ENCODE assay signal across 18 cellular contexts in the genomic region with DNA sequence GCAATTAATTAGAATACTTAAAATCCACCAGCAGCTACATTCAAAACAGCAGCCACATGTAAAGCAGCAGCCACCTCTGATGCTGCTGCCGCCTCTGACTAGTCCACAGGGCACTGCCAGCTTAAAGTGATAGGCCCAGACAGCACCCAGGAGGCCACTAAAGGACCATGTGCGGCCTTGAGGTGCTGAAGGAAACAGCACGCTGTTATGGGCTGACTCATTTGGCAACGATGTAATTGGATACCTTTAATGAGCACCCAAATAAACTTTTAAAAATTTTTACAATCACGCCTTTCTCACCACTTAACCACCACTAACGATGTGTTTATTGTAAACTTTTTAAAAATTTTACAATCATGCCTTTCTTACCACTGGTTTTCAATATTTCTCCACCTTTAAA.
DNase-seq lines count a peak whose midpoint lies in the region; ATAC-seq, FAIRE-seq and TF ChIP-seq lines count a peak whose summit lies in the region.
"Had no signal": no experiment of that assay in that cellular context is flagged by ENCODE, and none has a peak within 500 bp of the region (broad histone marks: within the 10 kb centered on the region; RNA-seq: fewer than 3 reads in every experiment).

No MANE protein-coding gene starts in this region.

- CTCF ChIA-PET in HEK293 (lab: Yijun Ruan, JAX) = interaction anchor here (0.9 to 1.5 kb wide), 3 partner anchors 66 to 322 kb away, joined by 4 to 7 read pairs (median 6); no protein-coding TSS in a partner anchor

- peak; percentile 58 for FAIRE-seq in keratinocyte (lab: Jason Lieb, UNC)

- H3K27ac ChIP-seq in HEK293 (ENCODE audit: extremely low read depth, low read depth, low read length) (no peak overlapping the region), keratinocyte (ENCODE audit: control insufficient read depth, insufficient read depth, low read length) (no peak overlapping the region)
- H3K27ac ChIP-seq: ascending aorta, gastrocnemius medialis, thoracic aorta had no signal

- H3K9me3 Mint-ChIP-seq in nephron progenitor cell = peaks cover 4% of the 10 kb centered on the region

- dilution Hi-C loops in keratinocyte (cut with MboI; ENCODE audit: extremely low pct_ligation_motif_present, low sequenced_read_pairs) = no loop called here

- H3K9me1 ChIP-seq in keratinocyte (ENCODE audit: control insufficient read depth, extremely low read depth, insufficient read depth, low read length) = no peaks in the 10 kb centered on the region

- H3K36me3 ChIP-seq in HEK293 (ENCODE audit: control insufficient read depth in 2 of 2, insufficient read depth in 1 of 2, low read length in 2 of 2) = no peaks in the 10 kb centered on the region
- no peaks in the 10 kb centered on the region for H3K36me3 ChIP-seq in keratinocyte (ENCODE audit: control insufficient read depth in 2 of 2, extremely low read depth in 1 of 2, insufficient read depth in 2 of 2, low read length in 2 of 2)
- H3K36me3 ChIP-seq: ascending aorta, gastrocnemius medialis, thoracic aorta had no signal

- DNase-seq in AG10803 (ENCODE audit: low read depth) (peak; percentile 27), SW480 (ENCODE audit: low spot score) (peak; percentile 72), keratinocyte (ENCODE audit: low read depth, low spot score) (no peak), nephron progenitor cell (no peak), NCI-H2171 treated with DMSO at 0.1 percent for 48 hours (lab: John Stamatoyannopoulos, UW) (no peak)
- no peak for DNase-seq in activated effector memory CD4-positive, alpha-beta T cell treated with Interleukin-2 at 50 U/mL for 16 hours
- DNase-seq: activated CD4-positive, alpha-beta T cell treated with anti-CD3 and anti-CD28 coated beads, Interleukin-2, amount 50 U/mL, for 4 hours; effector memory CD4-positive, alpha-beta T cell; gastrocnemius medialis; immature natural killer cell; NCI-H1105 treated with DMSO at 0.1 percent for 48 hours; NCI-H69; T-helper 9 cell had no signal

- H3K9me3 ChIP-seq in HEK293 (ENCODE audit: control insufficient read depth, insufficient read depth, low read depth, low read length) (no peaks in the 10 kb centered on the region), keratinocyte (ENCODE audit: control insufficient read depth, low read depth, low read length) (no peaks in the 10 kb centered on the region)
- H3K9me3 ChIP-seq: ascending aorta, gastrocnemius medialis, thoracic aorta had no signal

- no peak overlapping the region for H2AFZ ChIP-seq in keratinocyte (ENCODE audit: control insufficient read depth, low read length)

- POLR2A ChIA-PET in HEK293 (lab: Yijun Ruan, JAX) = interaction anchor here (0.5 kb wide), 1 partner anchor 511 kb away, joined by 3 read pairs; no protein-coding TSS in a partner anchor

- no peak overlapping the region for H3K4me2 ChIP-seq in keratinocyte (ENCODE audit: control insufficient read depth, extremely low read depth, insufficient read depth, low read depth, low read length)

- H3K79me2 ChIP-seq in keratinocyte (ENCODE audit: control insufficient read depth, insufficient read depth, low read length) = no peaks in the 10 kb centered on the region

- H3K36me3 Mint-ChIP-seq in nephron progenitor cell (ENCODE audit: low read depth) = no peaks in the 10 kb centered on the region
- H3K36me3 Mint-ChIP-seq: immature natural killer cell had no signal

- no peaks in the 10 kb centered on the region for H3K27me3 ChIP-seq in keratinocyte (ENCODE audit: control insufficient read depth, extremely low read depth, insufficient read depth, low read length)
- H3K27me3 ChIP-seq: ascending aorta, gastrocnemius medialis had no signal

- no peaks in the 10 kb centered on the region for H4K20me1 ChIP-seq in keratinocyte (ENCODE audit: control insufficient read depth, extremely low read depth, insufficient read depth, low read length)

- H3K4me1 ChIP-seq in HEK293 (ENCODE audit: control insufficient read depth, insufficient read depth, low read length) (peaks cover 9% of the 10 kb centered on the region), keratinocyte (ENCODE audit: control insufficient read depth, extremely low read depth, insufficient read depth, low read length) (no peaks in the 10 kb centered on the region)
- H3K4me1 ChIP-seq: gastrocnemius medialis had no signal

- H3K4me1 Mint-ChIP-seq in nephron progenitor cell = peaks cover 13% of the 10 kb centered on the region
- H3K4me1 Mint-ChIP-seq: B cell, immature natural killer cell had no signal

- no peak for ATAC-seq in GM21786 (IDR thresholded peaks at IDR 0.05; ENCODE audit: unreplicated experiment)
- ATAC-seq: gastrocnemius medialis had no signal

- no peak overlapping the region for H3K27ac Mint-ChIP-seq in nephron progenitor cell
- H3K27ac Mint-ChIP-seq: B cell, immature natural killer cell had no signal

- no peak overlapping the region for H3K4me3 Mint-ChIP-seq in nephron progenitor cell
- H3K4me3 Mint-ChIP-seq: B cell, immature natural killer cell had no signal

- H3K4me3 ChIP-seq in AG10803 (ENCODE audit: low read length) = no peak overlapping the region
- H3K4me3 ChIP-seq in HEK293 (ENCODE audit: low read depth, low read length) = no peak overlapping the region
- H3K4me3 ChIP-seq in keratinocyte (ENCODE audit: control insufficient read depth in 2 of 3, extremely low read depth in 1 of 3, insufficient read depth in 2 of 3, low read depth in 1 of 3, low read length in 3 of 3) = no peak overlapping the region
- H3K4me3 ChIP-seq: ascending aorta, gastrocnemius medialis, thoracic aorta had no signal

- no peak overlapping the region for H3K9ac ChIP-seq in keratinocyte (ENCODE audit: control insufficient read depth, extremely low read depth, insufficient read depth, low read length)

- TF ChIP-seq CTCF in AG10803 (conservative IDR thresholded peaks at IDR 0.05; ENCODE audit: low read length) = no peak
- TF ChIP-seq CTCF in HEK293 (tag by site-specific recombination; IDR thresholded peaks at IDR 0.05) = no peak
- TF ChIP-seq CTCF in keratinocyte (optimal IDR thresholded peaks at IDR 0.05 in 1 of 3, IDR thresholded peaks at IDR 0.05 in 1 of 3, conservative IDR thresholded peaks at IDR 0.05 in 1 of 3; ENCODE audit: extremely low read depth in 1 of 3, insufficient read depth in 2 of 3, low read length in 3 of 3) = peak in 1 of 3 experiments; percentile 25
- no peak for TF ChIP-seq CTCF in nephron progenitor cell (IDR thresholded peaks at IDR 0.05)

- H3K27me3 Mint-ChIP-seq in nephron progenitor cell (ENCODE audit: low read depth, poor library complexity) = peaks cover 5% of the 10 kb centered on the region
- H3K27me3 Mint-ChIP-seq: B cell had no signal

TF ChIP-seq in HEK293, 187 proteins besides CTCF, POLR2A, EP300 and RAD21 (continues in another document):
- TF ChIP-seq ZNF521 (tag by site-specific recombination; IDR thresholded peaks at IDR 0.05) (no peak), ZNF184 (tag by site-specific recombination; IDR thresholded peaks at IDR 0.05) (0 out of 2 replicates have a peak, but pooled peaks have one; percentile 15), ZNF214 (tag by site-specific recombination; IDR thresholded peaks at IDR 0.05; ENCODE audit: borderline replicate concordance) (no peak)
- TF ChIP-seq, protein P1, sequence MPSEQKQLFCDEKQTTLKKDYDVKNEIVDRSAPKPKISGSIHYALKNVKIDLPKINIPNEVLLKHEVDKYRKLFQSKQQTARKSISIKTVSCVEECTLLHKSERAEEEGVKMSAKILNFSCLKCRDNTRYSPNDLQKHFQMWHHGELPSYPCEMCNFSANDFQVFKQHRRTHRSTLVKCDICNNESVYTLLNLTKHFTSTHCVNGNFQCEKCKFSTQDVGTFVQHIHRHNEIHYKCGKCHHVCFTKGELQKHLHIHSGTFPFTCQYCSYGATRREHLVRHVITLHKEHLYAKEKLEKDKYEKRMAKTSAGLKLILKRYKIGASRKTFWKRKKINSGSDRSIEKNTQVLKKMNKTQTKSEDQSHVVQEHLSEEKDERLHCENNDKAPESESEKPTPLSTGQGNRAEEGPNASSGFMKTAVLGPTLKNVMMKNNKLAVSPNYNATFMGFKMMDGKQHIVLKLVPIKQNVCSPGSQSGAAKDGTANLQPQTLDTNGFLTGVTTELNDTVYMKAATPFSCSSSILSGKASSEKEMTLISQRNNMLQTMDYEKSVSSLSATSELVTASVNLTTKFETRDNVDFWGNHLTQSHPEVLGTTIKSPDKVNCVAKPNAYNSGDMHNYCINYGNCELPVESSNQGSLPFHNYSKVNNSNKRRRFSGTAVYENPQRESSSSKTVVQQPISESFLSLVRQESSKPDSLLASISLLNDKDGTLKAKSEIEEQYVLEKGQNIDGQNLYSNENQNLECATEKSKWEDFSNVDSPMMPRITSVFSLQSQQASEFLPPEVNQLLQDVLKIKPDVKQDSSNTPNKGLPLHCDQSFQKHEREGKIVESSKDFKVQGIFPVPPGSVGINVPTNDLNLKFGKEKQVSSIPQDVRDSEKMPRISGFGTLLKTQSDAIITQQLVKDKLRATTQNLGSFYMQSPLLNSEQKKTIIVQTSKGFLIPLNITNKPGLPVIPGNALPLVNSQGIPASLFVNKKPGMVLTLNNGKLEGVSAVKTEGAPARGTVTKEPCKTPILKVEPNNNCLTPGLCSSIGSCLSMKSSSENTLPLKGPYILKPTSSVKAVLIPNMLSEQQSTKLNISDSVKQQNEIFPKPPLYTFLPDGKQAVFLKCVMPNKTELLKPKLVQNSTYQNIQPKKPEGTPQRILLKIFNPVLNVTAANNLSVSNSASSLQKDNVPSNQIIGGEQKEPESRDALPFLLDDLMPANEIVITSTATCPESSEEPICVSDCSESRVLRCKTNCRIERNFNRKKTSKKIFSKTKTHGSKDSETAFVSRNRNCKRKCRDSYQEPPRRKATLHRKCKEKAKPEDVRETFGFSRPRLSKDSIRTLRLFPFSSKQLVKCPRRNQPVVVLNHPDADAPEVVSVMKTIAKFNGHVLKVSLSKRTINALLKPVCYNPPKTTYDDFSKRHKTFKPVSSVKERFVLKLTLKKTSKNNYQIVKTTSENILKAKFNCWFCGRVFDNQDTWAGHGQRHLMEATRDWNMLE (tag by site-specific recombination; conservative IDR thresholded peaks at IDR 0.05; ENCODE audit: low read depth) = no peak
- TF ChIP-seq, protein P2, sequence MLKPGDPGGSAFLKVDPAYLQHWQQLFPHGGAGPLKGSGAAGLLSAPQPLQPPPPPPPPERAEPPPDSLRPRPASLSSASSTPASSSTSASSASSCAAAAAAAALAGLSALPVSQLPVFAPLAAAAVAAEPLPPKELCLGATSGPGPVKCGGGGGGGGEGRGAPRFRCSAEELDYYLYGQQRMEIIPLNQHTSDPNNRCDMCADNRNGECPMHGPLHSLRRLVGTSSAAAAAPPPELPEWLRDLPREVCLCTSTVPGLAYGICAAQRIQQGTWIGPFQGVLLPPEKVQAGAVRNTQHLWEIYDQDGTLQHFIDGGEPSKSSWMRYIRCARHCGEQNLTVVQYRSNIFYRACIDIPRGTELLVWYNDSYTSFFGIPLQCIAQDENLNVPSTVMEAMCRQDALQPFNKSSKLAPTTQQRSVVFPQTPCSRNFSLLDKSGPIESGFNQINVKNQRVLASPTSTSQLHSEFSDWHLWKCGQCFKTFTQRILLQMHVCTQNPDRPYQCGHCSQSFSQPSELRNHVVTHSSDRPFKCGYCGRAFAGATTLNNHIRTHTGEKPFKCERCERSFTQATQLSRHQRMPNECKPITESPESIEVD (tag by site-specific recombination; IDR thresholded peaks at IDR 0.05) = peak; percentile 90

Comparison
In these comparisons a context has a peak if more than half of its experiments do, and no peak if none do; other contexts are left out.
1. DNase-seq: peak in AG10803 (single experiment) and SW480 (single experiment); none in keratinocyte (single experiment), nephron progenitor cell (single experiment), activated effector memory CD4-positive, alpha-beta T cell treated with Interleukin-2 at 50 U/mL for 16 hours (single experiment) and NCI-H2171 treated with DMSO at 0.1 percent for 48 hours (single experiment).